ENCODE assay signal across 9 cellular contexts in genomic region chr2:210172219-210172575, GRCh38. TPM values are rescaled to one million over a fixed set of nuclear protein-coding genes. Genes with fewer than 3 reads are reported as not detected.
A peak's percentile ranks its signal among the peaks of the same experiment; 100 is the strongest.
DNase-seq lines count a peak whose midpoint lies in the region; ATAC-seq and TF ChIP-seq lines count a peak whose summit lies in the region.
"Had no signal": no experiment of that assay in that cellular context is flagged by ENCODE, and none has a peak within 500 bp of the region (broad histone marks: within the 10 kb centered on the region; RNA-seq: fewer than 3 reads in every experiment).

No MANE protein-coding gene starts in this region.

- H3K27me3 Mint-ChIP-seq in activated naive CD4-positive, alpha-beta T cell treated with anti-CD3 and anti-CD28 coated beads, Interleukin-2, amount 50 U/mL, for 24 hours, result no peaks in the 10 kb centered on the region
- H3K27me3 Mint-ChIP-seq in memory B cell, result peaks cover 3% of the 10 kb centered on the region

- H3K4me3 Mint-ChIP-seq in activated naive CD4-positive, alpha-beta T cell treated with anti-CD3 and anti-CD28 coated beads, Interleukin-2, amount 50 U/mL, for 24 hours, result peak overlapping the region; percentile 88
- peak overlapping the region; percentile 88 for H3K4me3 Mint-ChIP-seq in memory B cell

- H3K27ac Mint-ChIP-seq in activated naive CD4-positive, alpha-beta T cell treated with anti-CD3 and anti-CD28 coated beads, Interleukin-2, amount 50 U/mL, for 24 hours, result no peak overlapping the region
- H3K27ac Mint-ChIP-seq in memory B cell, result peak overlapping the region; percentile 90

- no peak for ATAC-seq in memory B cell (ENCODE audit: low read depth)

- DNase-seq in activated naive CD4-positive, alpha-beta T cell (lab: John Stamatoyannopoulos, UW), result no peak
- no peak for DNase-seq in astrocyte of the spinal cord (ENCODE audit: low read depth, low spot score)
- no peak for DNase-seq in memory B cell (ENCODE audit: low spot score in 2 of 2)
- DNase-seq in NCI-H2081 (lab: John Stamatoyannopoulos, UW), result no peak
- DNase-seq in RPMI8226, result no peak
- DNase-seq in NCI-H128 (lab: John Stamatoyannopoulos, UW; ENCODE audit: unreplicated experiment), result no peak

- no peak overlapping the region for H3K27ac ChIP-seq in urinary bladder (ENCODE audit: low read depth)

- no peaks in the 10 kb centered on the region for H3K4me1 ChIP-seq in urinary bladder (ENCODE audit: insufficient read depth)

- H3K9me3 Mint-ChIP-seq in activated naive CD4-positive, alpha-beta T cell treated with anti-CD3 and anti-CD28 coated beads, Interleukin-2, amount 50 U/mL, for 24 hours, result no peaks in the 10 kb centered on the region
- H3K9me3 Mint-ChIP-seq in memory B cell, result peaks cover 2% of the 10 kb centered on the region

- no peaks in the 10 kb centered on the region for H3K36me3 ChIP-seq in urinary bladder (ENCODE audit: insufficient read depth)

- TF ChIP-seq CTCF in astrocyte of the spinal cord (IDR thresholded peaks at IDR 0.05; ENCODE audit: low read depth, low read length), result no peak

- 6% methylated on average over 8 of the region's 8 CpGs for WGBS in urinary bladder

- H3K4me3 ChIP-seq in astrocyte of the spinal cord (ENCODE audit: low read depth, low read length) (peak overlapping the region; percentile 63), urinary bladder (ENCODE audit: low read depth, low read length) (peak overlapping the region; percentile 62)

- no peaks in the 10 kb centered on the region for H3K36me3 Mint-ChIP-seq in activated naive CD4-positive, alpha-beta T cell treated with anti-CD3 and anti-CD28 coated beads, Interleukin-2, amount 50 U/mL, for 24 hours
- no peaks in the 10 kb centered on the region for H3K36me3 Mint-ChIP-seq in memory B cell

- in situ Hi-C loops in astrocyte of the spinal cord (cut with HindIII; ENCODE audit: low sequenced_read_pairs), result no loop called here

- peaks cover 40% of the 10 kb centered on the region for H3K4me1 Mint-ChIP-seq in activated naive CD4-positive, alpha-beta T cell treated with anti-CD3 and anti-CD28 coated beads, Interleukin-2, amount 50 U/mL, for 24 hours
- H3K4me1 Mint-ChIP-seq in memory B cell, result peaks cover 9% of the 10 kb centered on the region

RNA-seq across cellular contexts. Expression of gene KANSL1L, which starts 1.0 kb away (rescaled TPM):
- 92.5 TPM for total RNA-seq in urinary bladder
- 13.3 TPM for polyA plus RNA-seq in urinary bladder

RNA-seq across cellular contexts. Expression of gene ACADL, which starts 53.0 kb away (rescaled TPM):
- total RNA-seq in urinary bladder, result 4.9 TPM
- 0.22 TPM for polyA plus RNA-seq in urinary bladder
- total RNA-seq: pulmonary artery endothelial cell had no signal
